ENCODE assay signal across 34 cellular contexts in genomic region chr7:158389514-158390425, GRCh38.
"Had no signal": no experiment of that assay in that cellular context is flagged by ENCODE, and none has a peak within 500 bp of the region (broad histone marks: within the 10 kb centered on the region; RNA-seq: fewer than 3 reads in every experiment).

No MANE protein-coding gene starts in this region.

- H3K4me1 ChIP-seq: ascending aorta, breast epithelium had no signal

- H3K9me3 ChIP-seq: ascending aorta, breast epithelium had no signal

- H3K9me3 Mint-ChIP-seq: activated B cell treated with CpG ODN at 0.5 μM for 24 hours; activated naive CD4-positive, alpha-beta T cell treated with anti-CD3 and anti-CD28 coated beads for 36 hours; activated naive CD4-positive, alpha-beta T cell treated with anti-CD3 and anti-CD28 coated beads, Interleukin-2, amount 50 U/mL, for 24 hours; activated naive CD8-positive, alpha-beta T cell treated with anti-CD3 and anti-CD28 coated beads, Interleukin-2, amount 10 ng/mL, durations not matched to agents 7 days and 5 days; activated T-helper 1 cell treated with anti-CD3 and anti-CD28 coated beads, Interleukin-12 subunit alpha, Interleukin-12 subunit beta, Interleukin-2, Interleukin-4 antibody, amounts not matched to agents 30 ng/mL and 10 ng/mL and 1 ng/mL, durations not matched to agents 14 hours and 24 hours and 36 hours; activated T-helper 2 cell treated with anti-CD3 and anti-CD28 coated beads, Interferon-gamma antibody, Interleukin-2, Interleukin-4, amounts not matched to agents 10 μg/mL and 5 μg/mL and 100 μg/mL, durations not matched to agents 14 hours and 24 hours and 36 hours; dendritic cell treated with granulocyte-macrophage colony-stimulating factor and Interleukin-4, amounts not matched to agents 40 ng/mL and 50 ng/mL, for 4 days; endodermal cell; T-helper 2 cell treated with Interferon-gamma antibody and Interleukin-4, amounts not matched to agents 5 μg/mL and 100 μg/mL, for 36 hours had no signal

- ATAC-seq: activated CD4-positive, CD25-positive, alpha-beta regulatory T cell treated with anti-CD3 and anti-CD28 coated beads, Interleukin-2, amount 50 U/mL, for 24 hours; activated CD8-positive, alpha-beta memory T cell treated with anti-CD3 and anti-CD28 coated beads, Interleukin-2, amount 10 ng/mL, durations not matched to agents 7 days and 5 days; activated CD8-positive, alpha-beta T cell treated with anti-CD3 and anti-CD28 coated beads, Interleukin-2, amount 10 ng/mL, durations not matched to agents 7 days and 5 days; esophagus mucosa; T-helper 17 cell had no signal

- DNase-seq: activated B cell treated with CpG ODN at 0.5 μM for 24 hours; activated CD4-positive, alpha-beta T cell treated with anti-CD3 and anti-CD28 coated beads for 48 hours; activated CD4-positive, alpha-beta T cell treated with anti-CD3 and anti-CD28 coated beads, Interleukin-2, amount 50 U/mL, for 1 hour; activated CD4-positive, alpha-beta T cell treated with anti-CD3 and anti-CD28 coated beads, Interleukin-2, amount 50 U/mL, for 48 hours; activated CD8-positive, alpha-beta memory T cell treated with anti-CD3 and anti-CD28 coated beads, Interleukin-2, amount 10 ng/mL, durations not matched to agents 7 days and 5 days; activated CD8-positive, alpha-beta memory T cell treated with anti-CD3 and anti-CD28 coated beads, Interleukin-2, amount 50 U/mL, for 4 hours; activated CD8-positive, alpha-beta T cell treated with anti-CD3 and anti-CD28 coated beads, Interleukin-2, amount 10 ng/mL, durations not matched to agents 7 days and 5 days; activated effector memory CD4-positive, alpha-beta T cell treated with anti-CD3 and anti-CD28 coated beads, Interleukin-2, amount 50 U/mL, for 16 hours; activated naive CD4-positive, alpha-beta T cell treated with anti-CD3 and anti-CD28 coated beads for 36 hours; activated naive CD8-positive, alpha-beta T cell treated with anti-CD3 and anti-CD28 coated beads, Interleukin-2, amount 10 ng/mL, durations not matched to agents 7 days and 5 days; activated T-cell treated with anti-CD3 and anti-CD28 coated beads, Interleukin-2, amount 50 U/mL, for 1 hour; activated T-cell treated with anti-CD3 and anti-CD28 coated beads, Interleukin-2, amount 50 U/mL, for 48 hours; central memory CD4-positive, alpha-beta T cell; cerebellar nuclear complex; dorsolateral prefrontal cortex; effector memory CD4-positive, alpha-beta T cell; endodermal cell; foreskin fibroblast; T-helper 1 cell; T-helper 17 cell; T1000; WERI-Rb-1 had no signal

- H3K27ac ChIP-seq: ascending aorta, breast epithelium, cardiac muscle cell, coronary artery, WERI-Rb-1 had no signal

- H3K36me3 ChIP-seq: ascending aorta, breast epithelium, cardiac muscle cell, WERI-Rb-1 had no signal

- H3K36me3 Mint-ChIP-seq: activated CD8-positive, alpha-beta memory T cell treated with anti-CD3 and anti-CD28 coated beads, Interleukin-2, amount 10 ng/mL, durations not matched to agents 7 days and 5 days; activated naive CD4-positive, alpha-beta T cell treated with anti-CD3 and anti-CD28 coated beads, Interleukin-2, amount 50 U/mL, for 24 hours; activated naive CD8-positive, alpha-beta T cell treated with anti-CD3 and anti-CD28 coated beads, Interleukin-2, amount 10 ng/mL, durations not matched to agents 7 days and 5 days; brain had no signal

- H3K27me3 ChIP-seq: ascending aorta, cardiac muscle cell, dorsolateral prefrontal cortex had no signal

- H3K4me3 ChIP-seq: ascending aorta, breast epithelium, cardiac muscle cell, coronary artery, dorsolateral prefrontal cortex had no signal

- H3K27me3 Mint-ChIP-seq: activated B cell treated with CpG ODN at 0.5 μM for 24 hours; activated naive CD4-positive, alpha-beta T cell treated with anti-CD3 and anti-CD28 coated beads, Interleukin-2, amount 50 U/mL, for 24 hours; activated naive CD8-positive, alpha-beta T cell treated with anti-CD3 and anti-CD28 coated beads, Interleukin-2, amount 10 ng/mL, durations not matched to agents 7 days and 5 days; dendritic cell treated with granulocyte-macrophage colony-stimulating factor and Interleukin-4, amounts not matched to agents 40 ng/mL and 50 ng/mL, for 4 days had no signal

- H3K4me1 Mint-ChIP-seq: activated B cell treated with CpG ODN at 0.5 μM for 24 hours; activated CD8-positive, alpha-beta memory T cell treated with anti-CD3 and anti-CD28 coated beads, Interleukin-2, amount 10 ng/mL, durations not matched to agents 7 days and 5 days; activated naive CD4-positive, alpha-beta T cell treated with anti-CD3 and anti-CD28 coated beads, Interleukin-2, amount 50 U/mL, for 24 hours; activated naive CD8-positive, alpha-beta T cell treated with anti-CD3 and anti-CD28 coated beads, Interleukin-2, amount 10 ng/mL, durations not matched to agents 7 days and 5 days; T-helper 17 cell had no signal

- H3K27ac Mint-ChIP-seq: activated B cell treated with CpG ODN at 0.5 μM for 24 hours; activated CD8-positive, alpha-beta memory T cell treated with anti-CD3 and anti-CD28 coated beads, Interleukin-2, amount 10 ng/mL, durations not matched to agents 7 days and 5 days; activated CD8-positive, alpha-beta T cell treated with anti-CD3 and anti-CD28 coated beads, Interleukin-2, amount 10 ng/mL, durations not matched to agents 7 days and 5 days; activated naive CD4-positive, alpha-beta T cell treated with anti-CD3 and anti-CD28 coated beads for 36 hours; activated naive CD4-positive, alpha-beta T cell treated with anti-CD3 and anti-CD28 coated beads, Interleukin-2, amount 50 U/mL, for 24 hours; activated naive CD8-positive, alpha-beta T cell treated with anti-CD3 and anti-CD28 coated beads, Interleukin-2, amount 10 ng/mL, durations not matched to agents 7 days and 5 days; activated T-helper 1 cell treated with anti-CD3 and anti-CD28 coated beads, Interleukin-12 subunit alpha, Interleukin-12 subunit beta, Interleukin-2, Interleukin-4 antibody, amounts not matched to agents 30 ng/mL and 10 ng/mL and 1 ng/mL, durations not matched to agents 14 hours and 24 hours and 36 hours; activated T-helper 2 cell treated with anti-CD3 and anti-CD28 coated beads, Interferon-gamma antibody, Interleukin-2, Interleukin-4, amounts not matched to agents 10 μg/mL and 5 μg/mL and 100 μg/mL, durations not matched to agents 14 hours and 24 hours and 36 hours; dendritic cell treated with granulocyte-macrophage colony-stimulating factor and Interleukin-4, amounts not matched to agents 40 ng/mL and 50 ng/mL, for 4 days; endodermal cell; T-helper 17 cell; T-helper 2 cell treated with Interferon-gamma antibody and Interleukin-4, amounts not matched to agents 5 μg/mL and 100 μg/mL, for 36 hours had no signal

- H3K4me3 Mint-ChIP-seq: activated B cell treated with CpG ODN at 0.5 μM for 24 hours; activated CD8-positive, alpha-beta memory T cell treated with anti-CD3 and anti-CD28 coated beads, Interleukin-2, amount 10 ng/mL, durations not matched to agents 7 days and 5 days; activated CD8-positive, alpha-beta T cell treated with anti-CD3 and anti-CD28 coated beads, Interleukin-2, amount 10 ng/mL, durations not matched to agents 7 days and 5 days; activated naive CD4-positive, alpha-beta T cell treated with anti-CD3 and anti-CD28 coated beads for 36 hours; activated naive CD4-positive, alpha-beta T cell treated with anti-CD3 and anti-CD28 coated beads, Interleukin-2, amount 50 U/mL, for 24 hours; activated naive CD8-positive, alpha-beta T cell treated with anti-CD3 and anti-CD28 coated beads, Interleukin-2, amount 10 ng/mL, durations not matched to agents 7 days and 5 days; activated T-helper 1 cell treated with anti-CD3 and anti-CD28 coated beads, Interleukin-12 subunit alpha, Interleukin-12 subunit beta, Interleukin-2, Interleukin-4 antibody, amounts not matched to agents 30 ng/mL and 10 ng/mL and 1 ng/mL, durations not matched to agents 14 hours and 24 hours and 36 hours; brain; dendritic cell treated with granulocyte-macrophage colony-stimulating factor and Interleukin-4, amounts not matched to agents 40 ng/mL and 50 ng/mL, for 4 days; endodermal cell; T-helper 17 cell; T-helper 2 cell treated with Interferon-gamma antibody and Interleukin-4, amounts not matched to agents 5 μg/mL and 100 μg/mL, for 36 hours had no signal
